In the genomic region with DNA sequence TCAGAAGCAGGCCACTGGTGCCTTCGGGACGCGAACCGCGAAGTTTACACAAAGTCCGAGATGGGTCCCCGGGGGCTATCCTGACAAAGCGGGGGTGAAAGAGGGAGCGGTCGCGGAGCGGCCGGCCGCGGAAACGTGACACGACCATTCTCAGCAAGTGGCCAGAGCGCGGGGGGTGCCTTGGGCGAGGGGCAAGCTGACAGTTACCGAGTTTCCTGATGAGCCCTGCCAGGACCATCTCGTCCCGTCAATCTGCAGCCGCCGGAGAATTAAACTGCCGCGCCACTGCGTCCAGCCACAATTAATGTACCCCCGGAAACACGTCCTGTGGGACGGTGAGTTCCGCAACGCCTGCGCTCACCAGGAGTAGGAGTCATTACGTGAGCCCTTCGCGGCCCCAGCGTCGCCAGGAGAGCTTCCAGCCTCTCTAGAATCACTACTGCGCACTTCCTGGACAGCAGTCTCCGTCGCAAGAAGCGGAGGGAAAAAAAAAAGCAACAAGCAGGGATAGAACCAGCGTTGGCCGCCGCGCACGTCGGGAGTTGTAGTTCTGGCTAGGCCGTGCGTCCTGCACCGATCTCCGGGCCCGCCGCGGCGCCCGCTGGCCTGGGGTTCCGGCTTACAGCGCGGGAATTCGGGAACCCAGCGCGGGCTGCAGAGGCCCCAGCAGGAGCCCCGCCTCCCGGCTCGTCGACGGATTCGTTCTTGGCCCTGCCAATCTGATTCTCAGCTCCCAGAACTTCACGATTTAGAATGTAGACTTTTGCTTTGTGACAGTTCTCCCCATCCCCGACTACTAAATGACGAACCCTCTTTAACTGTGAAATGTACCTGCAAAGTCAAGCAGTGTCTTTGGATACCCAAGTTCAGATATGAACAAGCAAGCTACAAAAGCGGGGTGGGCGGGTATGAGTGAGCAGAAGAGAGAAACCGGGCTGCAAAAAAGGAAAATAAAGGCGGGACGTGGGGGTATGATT, we compare ENCODE assay signal across 1 cellular context.
A peak's percentile ranks its signal among the peaks of the same experiment; 100 is the strongest.
TF ChIP-seq lines count a peak whose summit lies in the region.

A gene with protein sequence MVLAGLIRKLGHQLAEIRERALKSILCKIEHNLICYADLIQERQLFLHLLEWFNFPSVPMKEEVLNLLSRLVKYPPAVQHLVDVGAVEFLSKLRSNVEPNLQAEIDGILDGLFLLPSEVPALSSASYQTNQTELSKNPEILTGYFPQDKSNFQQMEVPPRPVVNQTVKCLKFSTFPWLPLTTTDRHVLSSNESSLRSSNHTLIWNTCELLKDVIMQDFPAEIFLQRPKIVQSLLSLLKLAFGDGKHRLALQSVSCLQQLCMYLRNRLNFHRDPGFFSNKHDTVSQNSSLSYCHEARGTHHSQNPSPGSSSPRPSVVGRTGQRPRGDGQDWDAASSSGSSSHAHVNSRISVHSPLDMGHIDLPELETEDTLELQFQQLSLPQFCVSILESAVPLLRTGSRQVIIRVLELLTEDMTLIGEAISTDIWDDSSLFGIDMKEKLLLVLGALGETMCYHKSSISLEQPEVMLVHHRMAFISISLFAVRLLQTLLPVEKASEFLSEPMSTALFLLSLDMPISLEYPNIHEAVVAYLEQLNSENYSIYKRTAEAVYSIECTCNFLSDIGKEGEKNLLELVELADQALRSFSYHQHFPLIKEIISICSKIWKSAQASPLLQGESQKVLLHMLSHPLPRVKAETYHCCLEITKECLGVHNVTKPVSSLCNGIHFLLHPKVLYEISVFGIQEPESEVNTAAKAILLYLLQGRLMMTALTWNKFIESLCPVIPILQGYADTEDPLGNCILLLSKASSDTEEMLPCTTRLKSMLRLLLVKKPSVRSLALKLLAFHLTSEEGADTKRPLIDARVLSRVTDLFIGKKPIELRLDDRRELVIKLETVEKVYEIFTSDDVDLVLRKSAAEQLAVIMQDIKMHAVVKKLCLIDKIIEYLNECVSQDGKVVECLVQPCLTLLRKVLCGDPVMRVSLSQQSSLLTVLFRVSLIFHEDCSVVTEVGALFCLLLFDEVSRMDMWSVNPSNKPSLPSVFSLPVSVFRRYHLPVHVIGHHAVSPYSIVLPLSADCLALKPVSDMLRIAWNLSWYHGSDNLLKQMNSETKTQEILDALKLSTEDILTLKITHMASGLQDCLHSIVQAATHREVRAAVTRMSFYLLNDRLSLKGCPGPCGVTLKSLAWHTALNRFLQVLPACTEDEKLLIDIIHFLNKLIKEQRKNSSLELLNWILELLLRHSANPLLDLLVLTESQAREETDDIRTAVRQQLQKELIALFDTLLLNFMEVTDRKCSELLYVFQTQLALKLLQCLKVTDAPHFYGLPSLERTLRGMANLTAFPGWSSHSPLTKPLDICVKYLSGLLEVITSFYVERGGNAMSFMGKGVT (N-terminal part only) (minus strand): TSS at position 267 of the 977 bp plus-strand sequence. CDS start 29 bp downstream, at position 238.

TF ChIP-seq in WTC11, 78 proteins besides CTCF, POLR2A, EP300 and RAD21 (continued from another document and continues in another):
- TF ChIP-seq, protein P1, sequence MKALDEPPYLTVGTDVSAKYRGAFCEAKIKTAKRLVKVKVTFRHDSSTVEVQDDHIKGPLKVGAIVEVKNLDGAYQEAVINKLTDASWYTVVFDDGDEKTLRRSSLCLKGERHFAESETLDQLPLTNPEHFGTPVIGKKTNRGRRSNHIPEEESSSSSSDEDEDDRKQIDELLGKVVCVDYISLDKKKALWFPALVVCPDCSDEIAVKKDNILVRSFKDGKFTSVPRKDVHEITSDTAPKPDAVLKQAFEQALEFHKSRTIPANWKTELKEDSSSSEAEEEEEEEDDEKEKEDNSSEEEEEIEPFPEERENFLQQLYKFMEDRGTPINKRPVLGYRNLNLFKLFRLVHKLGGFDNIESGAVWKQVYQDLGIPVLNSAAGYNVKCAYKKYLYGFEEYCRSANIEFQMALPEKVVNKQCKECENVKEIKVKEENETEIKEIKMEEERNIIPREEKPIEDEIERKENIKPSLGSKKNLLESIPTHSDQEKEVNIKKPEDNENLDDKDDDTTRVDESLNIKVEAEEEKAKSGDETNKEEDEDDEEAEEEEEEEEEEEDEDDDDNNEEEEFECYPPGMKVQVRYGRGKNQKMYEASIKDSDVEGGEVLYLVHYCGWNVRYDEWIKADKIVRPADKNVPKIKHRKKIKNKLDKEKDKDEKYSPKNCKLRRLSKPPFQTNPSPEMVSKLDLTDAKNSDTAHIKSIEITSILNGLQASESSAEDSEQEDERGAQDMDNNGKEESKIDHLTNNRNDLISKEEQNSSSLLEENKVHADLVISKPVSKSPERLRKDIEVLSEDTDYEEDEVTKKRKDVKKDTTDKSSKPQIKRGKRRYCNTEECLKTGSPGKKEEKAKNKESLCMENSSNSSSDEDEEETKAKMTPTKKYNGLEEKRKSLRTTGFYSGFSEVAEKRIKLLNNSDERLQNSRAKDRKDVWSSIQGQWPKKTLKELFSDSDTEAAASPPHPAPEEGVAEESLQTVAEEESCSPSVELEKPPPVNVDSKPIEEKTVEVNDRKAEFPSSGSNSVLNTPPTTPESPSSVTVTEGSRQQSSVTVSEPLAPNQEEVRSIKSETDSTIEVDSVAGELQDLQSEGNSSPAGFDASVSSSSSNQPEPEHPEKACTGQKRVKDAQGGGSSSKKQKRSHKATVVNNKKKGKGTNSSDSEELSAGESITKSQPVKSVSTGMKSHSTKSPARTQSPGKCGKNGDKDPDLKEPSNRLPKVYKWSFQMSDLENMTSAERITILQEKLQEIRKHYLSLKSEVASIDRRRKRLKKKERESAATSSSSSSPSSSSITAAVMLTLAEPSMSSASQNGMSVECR (CRISPR knock-in tag; IDR thresholded peaks at IDR 0.05; ENCODE audit: borderline replicate concordance) = peak; percentile 88
- TF ChIP-seq, protein P2, sequence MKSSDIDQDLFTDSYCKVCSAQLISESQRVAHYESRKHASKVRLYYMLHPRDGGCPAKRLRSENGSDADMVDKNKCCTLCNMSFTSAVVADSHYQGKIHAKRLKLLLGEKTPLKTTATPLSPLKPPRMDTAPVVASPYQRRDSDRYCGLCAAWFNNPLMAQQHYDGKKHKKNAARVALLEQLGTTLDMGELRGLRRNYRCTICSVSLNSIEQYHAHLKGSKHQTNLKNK (CRISPR knock-in tag; IDR thresholded peaks at IDR 0.05) = no peak
- TF ChIP-seq, protein P3, sequence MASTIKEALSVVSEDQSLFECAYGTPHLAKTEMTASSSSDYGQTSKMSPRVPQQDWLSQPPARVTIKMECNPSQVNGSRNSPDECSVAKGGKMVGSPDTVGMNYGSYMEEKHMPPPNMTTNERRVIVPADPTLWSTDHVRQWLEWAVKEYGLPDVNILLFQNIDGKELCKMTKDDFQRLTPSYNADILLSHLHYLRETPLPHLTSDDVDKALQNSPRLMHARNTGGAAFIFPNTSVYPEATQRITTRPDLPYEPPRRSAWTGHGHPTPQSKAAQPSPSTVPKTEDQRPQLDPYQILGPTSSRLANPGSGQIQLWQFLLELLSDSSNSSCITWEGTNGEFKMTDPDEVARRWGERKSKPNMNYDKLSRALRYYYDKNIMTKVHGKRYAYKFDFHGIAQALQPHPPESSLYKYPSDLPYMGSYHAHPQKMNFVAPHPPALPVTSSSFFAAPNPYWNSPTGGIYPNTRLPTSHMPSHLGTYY (CRISPR knock-in tag; IDR thresholded peaks at IDR 0.05) = no peak
- TF ChIP-seq, protein P4, sequence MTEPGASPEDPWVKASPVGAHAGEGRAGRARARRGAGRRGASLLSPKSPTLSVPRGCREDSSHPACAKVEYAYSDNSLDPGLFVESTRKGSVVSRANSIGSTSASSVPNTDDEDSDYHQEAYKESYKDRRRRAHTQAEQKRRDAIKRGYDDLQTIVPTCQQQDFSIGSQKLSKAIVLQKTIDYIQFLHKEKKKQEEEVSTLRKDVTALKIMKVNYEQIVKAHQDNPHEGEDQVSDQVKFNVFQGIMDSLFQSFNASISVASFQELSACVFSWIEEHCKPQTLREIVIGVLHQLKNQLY (CRISPR knock-in tag; IDR thresholded peaks at IDR 0.05) = no peak
- TF ChIP-seq NFE2L1 (CRISPR knock-in tag; IDR thresholded peaks at IDR 0.05) = no peak; the same call in 1 of the 2 replicates
- TF ChIP-seq, protein P5, sequence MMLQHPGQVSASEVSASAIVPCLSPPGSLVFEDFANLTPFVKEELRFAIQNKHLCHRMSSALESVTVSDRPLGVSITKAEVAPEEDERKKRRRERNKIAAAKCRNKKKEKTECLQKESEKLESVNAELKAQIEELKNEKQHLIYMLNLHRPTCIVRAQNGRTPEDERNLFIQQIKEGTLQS (CRISPR knock-in tag; conservative IDR thresholded peaks at IDR 0.05) = no peak
- TF ChIP-seq, protein P6, sequence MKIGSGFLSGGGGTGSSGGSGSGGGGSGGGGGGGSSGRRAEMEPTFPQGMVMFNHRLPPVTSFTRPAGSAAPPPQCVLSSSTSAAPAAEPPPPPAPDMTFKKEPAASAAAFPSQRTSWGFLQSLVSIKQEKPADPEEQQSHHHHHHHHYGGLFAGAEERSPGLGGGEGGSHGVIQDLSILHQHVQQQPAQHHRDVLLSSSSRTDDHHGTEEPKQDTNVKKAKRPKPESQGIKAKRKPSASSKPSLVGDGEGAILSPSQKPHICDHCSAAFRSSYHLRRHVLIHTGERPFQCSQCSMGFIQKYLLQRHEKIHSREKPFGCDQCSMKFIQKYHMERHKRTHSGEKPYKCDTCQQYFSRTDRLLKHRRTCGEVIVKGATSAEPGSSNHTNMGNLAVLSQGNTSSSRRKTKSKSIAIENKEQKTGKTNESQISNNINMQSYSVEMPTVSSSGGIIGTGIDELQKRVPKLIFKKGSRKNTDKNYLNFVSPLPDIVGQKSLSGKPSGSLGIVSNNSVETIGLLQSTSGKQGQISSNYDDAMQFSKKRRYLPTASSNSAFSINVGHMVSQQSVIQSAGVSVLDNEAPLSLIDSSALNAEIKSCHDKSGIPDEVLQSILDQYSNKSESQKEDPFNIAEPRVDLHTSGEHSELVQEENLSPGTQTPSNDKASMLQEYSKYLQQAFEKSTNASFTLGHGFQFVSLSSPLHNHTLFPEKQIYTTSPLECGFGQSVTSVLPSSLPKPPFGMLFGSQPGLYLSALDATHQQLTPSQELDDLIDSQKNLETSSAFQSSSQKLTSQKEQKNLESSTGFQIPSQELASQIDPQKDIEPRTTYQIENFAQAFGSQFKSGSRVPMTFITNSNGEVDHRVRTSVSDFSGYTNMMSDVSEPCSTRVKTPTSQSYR (CRISPR knock-in tag; IDR thresholded peaks at IDR 0.05) = no peak
- TF ChIP-seq, protein P7, sequence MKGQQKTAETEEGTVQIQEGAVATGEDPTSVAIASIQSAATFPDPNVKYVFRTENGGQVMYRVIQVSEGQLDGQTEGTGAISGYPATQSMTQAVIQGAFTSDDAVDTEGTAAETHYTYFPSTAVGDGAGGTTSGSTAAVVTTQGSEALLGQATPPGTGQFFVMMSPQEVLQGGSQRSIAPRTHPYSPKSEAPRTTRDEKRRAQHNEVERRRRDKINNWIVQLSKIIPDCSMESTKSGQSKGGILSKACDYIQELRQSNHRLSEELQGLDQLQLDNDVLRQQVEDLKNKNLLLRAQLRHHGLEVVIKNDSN (CRISPR knock-in tag; IDR thresholded peaks at IDR 0.05) = no peak
- TF ChIP-seq NR2C2 (CRISPR knock-in tag; IDR thresholded peaks at IDR 0.05) = no peak
- TF ChIP-seq HMGA2 (CRISPR knock-in tag; IDR thresholded peaks at IDR 0.05) = no peak
- no peak for TF ChIP-seq ZNF423 (CRISPR knock-in tag; IDR thresholded peaks at IDR 0.05)
- TF ChIP-seq, protein P8, sequence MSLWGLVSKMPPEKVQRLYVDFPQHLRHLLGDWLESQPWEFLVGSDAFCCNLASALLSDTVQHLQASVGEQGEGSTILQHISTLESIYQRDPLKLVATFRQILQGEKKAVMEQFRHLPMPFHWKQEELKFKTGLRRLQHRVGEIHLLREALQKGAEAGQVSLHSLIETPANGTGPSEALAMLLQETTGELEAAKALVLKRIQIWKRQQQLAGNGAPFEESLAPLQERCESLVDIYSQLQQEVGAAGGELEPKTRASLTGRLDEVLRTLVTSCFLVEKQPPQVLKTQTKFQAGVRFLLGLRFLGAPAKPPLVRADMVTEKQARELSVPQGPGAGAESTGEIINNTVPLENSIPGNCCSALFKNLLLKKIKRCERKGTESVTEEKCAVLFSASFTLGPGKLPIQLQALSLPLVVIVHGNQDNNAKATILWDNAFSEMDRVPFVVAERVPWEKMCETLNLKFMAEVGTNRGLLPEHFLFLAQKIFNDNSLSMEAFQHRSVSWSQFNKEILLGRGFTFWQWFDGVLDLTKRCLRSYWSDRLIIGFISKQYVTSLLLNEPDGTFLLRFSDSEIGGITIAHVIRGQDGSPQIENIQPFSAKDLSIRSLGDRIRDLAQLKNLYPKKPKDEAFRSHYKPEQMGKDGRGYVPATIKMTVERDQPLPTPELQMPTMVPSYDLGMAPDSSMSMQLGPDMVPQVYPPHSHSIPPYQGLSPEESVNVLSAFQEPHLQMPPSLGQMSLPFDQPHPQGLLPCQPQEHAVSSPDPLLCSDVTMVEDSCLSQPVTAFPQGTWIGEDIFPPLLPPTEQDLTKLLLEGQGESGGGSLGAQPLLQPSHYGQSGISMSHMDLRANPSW (CRISPR knock-in tag; conservative IDR thresholded peaks at IDR 0.05; ENCODE audit: low read depth) = 0 out of 2 replicates have a peak, but pooled peaks have one; percentile 62
- TF ChIP-seq, protein P9, sequence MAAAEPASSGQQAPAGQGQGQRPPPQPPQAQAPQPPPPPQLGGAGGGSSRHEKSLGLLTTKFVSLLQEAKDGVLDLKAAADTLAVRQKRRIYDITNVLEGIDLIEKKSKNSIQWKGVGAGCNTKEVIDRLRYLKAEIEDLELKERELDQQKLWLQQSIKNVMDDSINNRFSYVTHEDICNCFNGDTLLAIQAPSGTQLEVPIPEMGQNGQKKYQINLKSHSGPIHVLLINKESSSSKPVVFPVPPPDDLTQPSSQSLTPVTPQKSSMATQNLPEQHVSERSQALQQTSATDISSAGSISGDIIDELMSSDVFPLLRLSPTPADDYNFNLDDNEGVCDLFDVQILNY (CRISPR knock-in tag; IDR thresholded peaks at IDR 0.05) = peak; percentile 97
- TF ChIP-seq NFATC4 (CRISPR knock-in tag; IDR thresholded peaks at IDR 0.05) = no peak
- TF ChIP-seq, protein P10, sequence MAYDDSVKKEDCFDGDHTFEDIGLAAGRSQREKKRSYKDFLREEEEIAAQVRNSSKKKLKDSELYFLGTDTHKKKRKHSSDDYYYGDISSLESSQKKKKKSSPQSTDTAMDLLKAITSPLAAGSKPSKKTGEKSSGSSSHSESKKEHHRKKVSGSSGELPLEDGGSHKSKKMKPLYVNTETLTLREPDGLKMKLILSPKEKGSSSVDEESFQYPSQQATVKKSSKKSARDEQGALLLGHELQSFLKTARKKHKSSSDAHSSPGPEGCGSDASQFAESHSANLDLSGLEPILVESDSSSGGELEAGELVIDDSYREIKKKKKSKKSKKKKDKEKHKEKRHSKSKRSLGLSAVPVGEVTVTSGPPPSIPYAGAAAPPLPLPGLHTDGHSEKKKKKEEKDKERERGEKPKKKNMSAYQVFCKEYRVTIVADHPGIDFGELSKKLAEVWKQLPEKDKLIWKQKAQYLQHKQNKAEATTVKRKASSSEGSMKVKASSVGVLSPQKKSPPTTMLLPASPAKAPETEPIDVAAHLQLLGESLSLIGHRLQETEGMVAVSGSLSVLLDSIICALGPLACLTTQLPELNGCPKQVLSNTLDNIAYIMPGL (CRISPR knock-in tag; IDR thresholded peaks at IDR 0.05) = no peak
- TF ChIP-seq, protein P11, sequence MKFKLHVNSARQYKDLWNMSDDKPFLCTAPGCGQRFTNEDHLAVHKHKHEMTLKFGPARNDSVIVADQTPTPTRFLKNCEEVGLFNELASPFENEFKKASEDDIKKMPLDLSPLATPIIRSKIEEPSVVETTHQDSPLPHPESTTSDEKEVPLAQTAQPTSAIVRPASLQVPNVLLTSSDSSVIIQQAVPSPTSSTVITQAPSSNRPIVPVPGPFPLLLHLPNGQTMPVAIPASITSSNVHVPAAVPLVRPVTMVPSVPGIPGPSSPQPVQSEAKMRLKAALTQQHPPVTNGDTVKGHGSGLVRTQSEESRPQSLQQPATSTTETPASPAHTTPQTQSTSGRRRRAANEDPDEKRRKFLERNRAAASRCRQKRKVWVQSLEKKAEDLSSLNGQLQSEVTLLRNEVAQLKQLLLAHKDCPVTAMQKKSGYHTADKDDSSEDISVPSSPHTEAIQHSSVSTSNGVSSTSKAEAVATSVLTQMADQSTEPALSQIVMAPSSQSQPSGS (CRISPR knock-in tag; IDR thresholded peaks at IDR 0.05; ENCODE audit: borderline replicate concordance, low read depth) = no peak
